Comparison of ENCODE assay signal across 8 cellular contexts in the genomic region with DNA sequence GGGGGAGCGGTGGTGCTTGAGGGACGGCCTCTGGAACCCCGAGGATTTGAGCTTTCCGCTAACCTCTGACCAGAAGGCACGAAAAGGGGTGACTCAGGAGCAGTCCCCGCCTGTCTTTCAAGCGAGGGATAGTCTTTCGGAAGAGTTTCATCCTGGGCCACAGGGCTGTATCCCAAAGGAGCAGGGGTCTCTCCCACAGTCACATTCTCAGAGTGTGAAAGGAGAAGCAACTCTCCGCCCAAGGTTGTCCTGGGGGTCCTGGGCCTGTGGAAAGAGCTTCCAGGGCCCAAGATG. TPM values are rescaled to one million over a fixed set of nuclear protein-coding genes. Genes with fewer than 3 reads are reported as not detected.
DNase-seq lines count a peak whose midpoint lies in the region; ATAC-seq and TF ChIP-seq lines count a peak whose summit lies in the region.

No MANE protein-coding gene starts in this region.

- peaks cover 23% of the 10 kb centered on the region for H3K4me1 Mint-ChIP-seq in activated CD4-positive, alpha-beta memory T cell treated with anti-CD3 and anti-CD28 coated beads for 36 hours (ENCODE audit: low read depth)

- DNase-seq in HCT116 (ENCODE audit: low read depth, low spot score) = no peak
- DNase-seq in activated CD4-positive, alpha-beta memory T cell treated with anti-CD3 and anti-CD28 coated beads for 36 hours = no peak
- no peak for DNase-seq in iPS DF 6.9 (ENCODE audit: low read depth, low spot score)
- no peak for DNase-seq in smooth muscle cell (lab: John Stamatoyannopoulos, UW; ENCODE audit: unreplicated experiment)
- no peak for DNase-seq in anterior cingulate cortex (lab: John Stamatoyannopoulos, UW)
- DNase-seq in SKM-1 (lab: John Stamatoyannopoulos, UW; ENCODE audit: unreplicated experiment) = no peak
- DNase-seq in NCI-H510A treated with DMSO at 0.1 percent for 48 hours (lab: John Stamatoyannopoulos, UW) = no peak

- TF ChIP-seq POLR2A in HCT116 (IDR thresholded peaks at IDR 0.05; ENCODE audit: borderline replicate concordance, extremely low read depth, insufficient read depth, insufficient read length) = no peak

- H3K79me2 ChIP-seq in HCT116 (ENCODE audit: insufficient read depth, low read length) (peaks cover 32% of the 10 kb centered on the region), smooth muscle cell (ENCODE audit: low read depth) (peaks cover 32% of the 10 kb centered on the region)

- no peak overlapping the region for H3K27ac Mint-ChIP-seq in activated CD4-positive, alpha-beta memory T cell treated with anti-CD3 and anti-CD28 coated beads for 36 hours

- peaks cover 5% of the 10 kb centered on the region for H3F3A ChIP-seq in smooth muscle cell (ENCODE audit: low read depth)

- WGBS in iPS DF 6.9 (ENCODE audit: insufficient coverage, insufficient read length) = no CpG with 5 or more reads among the region's 9 CpGs
- WGBS in smooth muscle cell (ENCODE audit: low lambda C conversion rate) = 55% methylated on average over 9 of the region's 9 CpGs

- no peaks in the 10 kb centered on the region for H3K9me2 ChIP-seq in HCT116 (ENCODE audit: insufficient read depth)

- POLR2A ChIA-PET in HCT116 (lab: Charles Lee) = interaction anchor here (0.5 to 2.0 kb wide), 6 partner anchors 9 to 557 kb away, joined by 4 to 8 read pairs (median 6); a partner anchor contains a TSS
- POLR2A ChIA-PET in activated CD4-positive, alpha-beta memory T cell treated with anti-CD3 and anti-CD28 coated beads for 36 hours (lab: Charles Lee) = interaction anchor here (0.5 to 2.7 kb wide), 5 partner anchors 8 to 118 kb away, joined by 3 to 16 read pairs (median 4); a partner anchor contains a TSS

- H3K4me3 ChIP-seq in HCT116 (replicated peaks in 1 of 2; ENCODE audit: low read depth in 1 of 2, low read length in 2 of 2) (peak overlapping the region; percentile 28 to 40), iPS DF 6.9 (ENCODE audit: low read length) (peak overlapping the region; percentile 15; the same call in 1 of the 2 replicates), smooth muscle cell (peak overlapping the region; percentile 34)

- BruUV-seq in HCT116 (replicated peaks; lab: Mats Ljungman, UMichigan) = TSS peak; percentile 78

- TF ChIP-seq RAD21 in HCT116 (IDR thresholded peaks at IDR 0.05; ENCODE audit: low read depth) = no peak

- H3K9me3 ChIP-seq in HCT116 (ENCODE audit: control insufficient read depth in 1 of 2, insufficient read depth in 1 of 2, low read depth in 1 of 2, low read length in 2 of 2) (no peaks in the 10 kb centered on the region), iPS DF 6.9 (ENCODE audit: control insufficient read depth, insufficient read depth, low read length) (no peaks in the 10 kb centered on the region), smooth muscle cell (replicated peaks; ENCODE audit: low read depth) (no peaks in the 10 kb centered on the region)

- intact Hi-C loops in HCT116 (cut with micrococcal nuclease) = loop anchor here (1.0 to 2.0 kb wide), 3 partner anchors 57 to 115 kb away; a partner anchor contains a TSS
- intact Hi-C loops in activated CD4-positive, alpha-beta memory T cell treated with anti-CD3 and anti-CD28 coated beads for 36 hours (cut with micrococcal nuclease) = loop anchor here (1.0 to 10.0 kb wide), 9 partner anchors 56 to 477 kb away; a partner anchor contains a TSS

- H3K4me1 ChIP-seq in HCT116 (ENCODE audit: control insufficient read depth in 1 of 2, insufficient read depth in 2 of 2, low read length in 2 of 2) (peaks cover 26 to 47% of the 10 kb centered on the region in 2 experiments), iPS DF 6.9 (ENCODE audit: control insufficient read depth, insufficient read depth, low read length) (peaks cover 6% of the 10 kb centered on the region), smooth muscle cell (ENCODE audit: low read depth) (peaks cover 19% of the 10 kb centered on the region)

- H3K9me3 Mint-ChIP-seq in activated CD4-positive, alpha-beta memory T cell treated with anti-CD3 and anti-CD28 coated beads for 36 hours = no peaks in the 10 kb centered on the region

- no peaks in the 10 kb centered on the region for H3K27me3 ChIP-seq in HCT116 (ENCODE audit: insufficient read depth, low read length)
- H3K27me3 ChIP-seq in iPS DF 6.9 (ENCODE audit: control insufficient read depth, insufficient read depth, low read length) = no peaks in the 10 kb centered on the region
- no peaks in the 10 kb centered on the region for H3K27me3 ChIP-seq in smooth muscle cell (ENCODE audit: low read depth)

- RAD21 ChIA-PET in HCT116 (lab: Charles Lee; ENCODE audit: low non-redundant PET in 1 of 2, low total read pairs in 2 of 2, uncharacterized antibody in 2 of 2, unreplicated experiment in 2 of 2) = interaction anchor here in 1 of 2 experiments (1.1 kb wide), 1 partner anchor 97 kb away, joined by 4 read pairs; a partner anchor contains a TSS

- H3K4me3 Mint-ChIP-seq in activated CD4-positive, alpha-beta memory T cell treated with anti-CD3 and anti-CD28 coated beads for 36 hours = peak overlapping the region; percentile 43

- H3K4me2 ChIP-seq in HCT116 (ENCODE audit: low read length) = peak overlapping the region; percentile 72
- H3K4me2 ChIP-seq in smooth muscle cell = peak overlapping the region; percentile 74

- H3K27ac ChIP-seq in HCT116 (ENCODE audit: low read depth, low read length) = peak overlapping the region; percentile 62
- no peak overlapping the region for H3K27ac ChIP-seq in iPS DF 6.9 (ENCODE audit: low read length)
- peak overlapping the region; percentile 47 for H3K27ac ChIP-seq in smooth muscle cell (ENCODE audit: low read depth)

- H3K36me3 ChIP-seq in HCT116 (ENCODE audit: control insufficient read depth in 1 of 2, insufficient read depth in 2 of 2, low read length in 2 of 2) = peaks cover 0 to 13% of the 10 kb centered on the region in 2 experiments; a peak in 1 of 4 replicates
- H3K36me3 ChIP-seq in iPS DF 6.9 (ENCODE audit: control insufficient read depth, insufficient read depth, low read length) = 0 out of 2 replicates have a peak, but pooled peaks cover 5% of the 10 kb centered on the region
- no peaks in the 10 kb centered on the region for H3K36me3 ChIP-seq in smooth muscle cell (ENCODE audit: low read depth)

- H3K9ac ChIP-seq in HCT116 (ENCODE audit: low read length) (peak overlapping the region; percentile 55), smooth muscle cell (ENCODE audit: low read depth) (no peak overlapping the region)

- TF ChIP-seq CTCF in HCT116 (IDR thresholded peaks at IDR 0.05 in 2 of 3, conservative IDR thresholded peaks at IDR 0.05 in 1 of 3; ENCODE audit: borderline replicate concordance in 1 of 3, insufficient read depth in 1 of 3, low read depth in 2 of 3, low read length in 2 of 3) (no peak), smooth muscle cell (IDR thresholded peaks at IDR 0.05; ENCODE audit: borderline replicate concordance, insufficient read depth, poor library complexity, severe bottlenecking) (no peak)

- CTCF ChIA-PET in HCT116 (lab: Charles Lee) = interaction anchor here (0.8 to 1.9 kb wide), 4 partner anchors 13 to 163 kb away, joined by 3 to 6 read pairs (median 4); no protein-coding TSS in a partner anchor
- CTCF ChIA-PET in activated CD4-positive, alpha-beta memory T cell treated with anti-CD3 and anti-CD28 coated beads for 36 hours (lab: Charles Lee) = interaction anchor here (1.0 to 2.3 kb wide), 9 partner anchors 16 to 282 kb away, joined by 3 to 10 read pairs (median 4); a partner anchor contains a TSS

- no peaks in the 10 kb centered on the region for H4K20me1 ChIP-seq in HCT116 (ENCODE audit: insufficient read depth)
- peaks cover 18% of the 10 kb centered on the region for H4K20me1 ChIP-seq in smooth muscle cell (ENCODE audit: low read depth)

- H2AFZ ChIP-seq in HCT116 (ENCODE audit: low read depth, low read length, poor library complexity, severe bottlenecking) = no peak overlapping the region
- no peak overlapping the region for H2AFZ ChIP-seq in smooth muscle cell (ENCODE audit: low read depth)

- H3K36me3 Mint-ChIP-seq in activated CD4-positive, alpha-beta memory T cell treated with anti-CD3 and anti-CD28 coated beads for 36 hours = peaks cover 4% of the 10 kb centered on the region

- ATAC-seq in HCT116 (no peak), HG02623 (IDR thresholded peaks at IDR 0.05; ENCODE audit: unreplicated experiment) (no peak)

- H3K27me3 Mint-ChIP-seq in activated CD4-positive, alpha-beta memory T cell treated with anti-CD3 and anti-CD28 coated beads for 36 hours = no peaks in the 10 kb centered on the region

TF ChIP-seq in HCT116, 20 proteins besides CTCF, POLR2A, EP300 and RAD21 (continues in another document):
- no peak for TF ChIP-seq EZH2phosphoT487 (IDR thresholded peaks at IDR 0.05; ENCODE audit: borderline replicate concordance)
- no peak for TF ChIP-seq SRF (IDR thresholded peaks at IDR 0.05; ENCODE audit: low read depth)
- TF ChIP-seq, protein P1, sequence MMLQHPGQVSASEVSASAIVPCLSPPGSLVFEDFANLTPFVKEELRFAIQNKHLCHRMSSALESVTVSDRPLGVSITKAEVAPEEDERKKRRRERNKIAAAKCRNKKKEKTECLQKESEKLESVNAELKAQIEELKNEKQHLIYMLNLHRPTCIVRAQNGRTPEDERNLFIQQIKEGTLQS (IDR thresholded peaks at IDR 0.05) = no peak
- TF ChIP-seq FOSL1 (IDR thresholded peaks at IDR 0.05; ENCODE audit: low read depth) = no peak
- TF ChIP-seq EZH2 (IDR thresholded peaks at IDR 0.05) = no peak
- no peak for TF ChIP-seq CBX3 (IDR thresholded peaks at IDR 0.05; ENCODE audit: low read depth)

RNA-seq across cellular contexts. Expression of a gene that starts 1.4 kb away (rescaled TPM):
- total RNA-seq in HCT116 (2021; ENCODE audit: unreplicated experiment) (16.6 TPM), smooth muscle cell (25.0 and 26.8 TPM in 2 replicates)
- 15.2 and 16.0 TPM in 2 replicates for polyA plus RNA-seq in HCT116 (2012)
- total RNA-seq in activated CD4-positive, alpha-beta memory T cell treated with anti-CD3 and anti-CD28 coated beads for 36 hours = 10 to 100 TPM; 14.1 to 14.5 TPM
- polyA plus RNA-seq in smooth muscle cell = 12.4 and 13.3 TPM in 2 replicates
